Comparison of ENCODE assay signal across 8 cellular contexts in genomic region chr5:155728146-155728856, GRCh38.
A peak's percentile ranks its signal among the peaks of the same experiment; 100 is the strongest.
DNase-seq lines count a peak whose midpoint lies in the region; ATAC-seq and TF ChIP-seq lines count a peak whose summit lies in the region.

No MANE protein-coding gene starts in this region.

- no peak overlapping the region for H3K27ac Mint-ChIP-seq in nephron

- no peaks in the 10 kb centered on the region for H3K9me3 Mint-ChIP-seq in nephron

- no peaks in the 10 kb centered on the region for H3K36me3 Mint-ChIP-seq in nephron (ENCODE audit: low read depth)

- BruUV-seq in PC-9 (replicated peaks; lab: Mats Ljungman, UMichigan) = no TSS peak

- no peaks in the 10 kb centered on the region for H3F3A ChIP-seq in PC-9 (ENCODE audit: insufficient read depth, low read depth)

- H3K4me3 Mint-ChIP-seq in nephron = peak overlapping the region; percentile 73 to 83 (median 74)

- H3K9me2 ChIP-seq in PC-9 (ENCODE audit: insufficient read depth) = no peaks in the 10 kb centered on the region

- intact Hi-C loops in PC-9 (cut with micrococcal nuclease; ENCODE audit: unreplicated experiment) = no loop called here

- H3K27ac ChIP-seq in SK-N-MC (no peak overlapping the region), PC-9 (no peak overlapping the region)

- no peaks in the 10 kb centered on the region for H3K79me2 ChIP-seq in PC-9 (ENCODE audit: low read depth)

- TF ChIP-seq CTCF in nephron (IDR thresholded peaks at IDR 0.05; ENCODE audit: unreplicated experiment in 3 of 3) = no peak
- TF ChIP-seq CTCF in PC-9 (conservative IDR thresholded peaks at IDR 0.05) = no peak

- DNase-seq in DMS79 treated with DMSO at 0.1 percent for 48 hours (lab: John Stamatoyannopoulos, UW) (peak; percentile 36), SK-N-MC (ENCODE audit: low read depth, low spot score) (no peak), foreskin melanocyte (peak; percentile 25), PC-9 (no peak)
- no peak for DNase-seq in activated CD4-positive, alpha-beta T cell treated with anti-CD3 and anti-CD28 coated beads for 1 hour

- CTCF ChIA-PET in PC-9 (lab: Charles Lee) = no interaction called here

- no peak overlapping the region for H2AFZ ChIP-seq in PC-9

- H3K9me3 ChIP-seq in SK-N-MC (ENCODE audit: low read depth, low read length) (no peaks in the 10 kb centered on the region), PC-9 (ENCODE audit: insufficient read depth, low read depth) (no peaks in the 10 kb centered on the region)

- no peak overlapping the region for H3K4me2 ChIP-seq in PC-9

- H3K4me1 Mint-ChIP-seq in nephron = peaks cover 34% of the 10 kb centered on the region

- H3K27me3 Mint-ChIP-seq in nephron (ENCODE audit: low read depth) = peaks cover 94% of the 10 kb centered on the region

- ATAC-seq in HG03457 (IDR thresholded peaks at IDR 0.05; ENCODE audit: unreplicated experiment) (no peak), HG03175 (IDR thresholded peaks at IDR 0.05; ENCODE audit: unreplicated experiment) (no peak)

- H3K4me1 ChIP-seq in PC-9 (replicated peaks; ENCODE audit: insufficient read depth) = no peaks in the 10 kb centered on the region

- no peaks in the 10 kb centered on the region for H3K27me3 ChIP-seq in PC-9 (ENCODE audit: insufficient read depth, low read depth)

- POLR2A ChIA-PET in PC-9 (lab: Charles Lee; ENCODE audit: unreplicated experiment) = no interaction called here

- H3K9ac ChIP-seq in SK-N-MC (ENCODE audit: insufficient read length) = no peak overlapping the region

- no peaks in the 10 kb centered on the region for H4K20me1 ChIP-seq in PC-9 (ENCODE audit: insufficient read depth)

- H3K4me3 ChIP-seq in SK-N-MC = peak overlapping the region; percentile 46; the same call in 1 of the 2 replicates
- no peak overlapping the region for H3K4me3 ChIP-seq in PC-9

- no peaks in the 10 kb centered on the region for H3K36me3 ChIP-seq in SK-N-MC (ENCODE audit: insufficient read depth, low read length)
- H3K36me3 ChIP-seq in PC-9 (ENCODE audit: low read depth) = no peaks in the 10 kb centered on the region

Comparison
In these comparisons a context has a peak if more than half of its experiments do, and no peak if none do; other contexts are left out.
1. DNase-seq: peak in DMS79 treated with DMSO at 0.1 percent for 48 hours (single experiment) and foreskin melanocyte (single experiment); none in SK-N-MC (single experiment), PC-9 (0 of 2) and activated CD4-positive, alpha-beta T cell treated with anti-CD3 and anti-CD28 coated beads for 1 hour (single experiment).